ENCODE assay signal across 1 cellular context in the genomic region with DNA sequence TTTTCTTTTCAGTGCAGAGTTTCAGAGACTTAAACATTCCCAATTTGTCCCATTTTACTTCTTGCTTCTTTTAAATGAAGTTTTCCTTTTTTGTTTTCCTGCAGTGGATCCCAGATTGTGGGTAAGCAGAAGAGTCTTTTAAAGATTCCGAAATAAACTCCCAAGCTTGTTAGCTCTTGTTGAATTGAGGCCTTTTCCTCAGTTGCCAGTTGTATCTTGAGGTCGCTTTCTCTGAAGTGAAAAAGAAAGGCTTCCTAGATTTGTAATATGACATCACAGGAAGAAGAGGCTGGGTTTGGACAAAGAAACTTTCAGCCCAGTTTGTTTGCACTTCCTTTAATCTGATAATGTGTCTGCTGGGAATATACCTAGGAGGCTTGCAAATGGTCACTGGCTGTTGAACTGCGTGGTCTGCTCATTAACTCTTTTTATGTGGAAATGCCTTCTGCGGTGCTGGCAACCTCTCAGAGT.
TF ChIP-seq lines count a peak whose summit lies in the region.

A gene with protein sequence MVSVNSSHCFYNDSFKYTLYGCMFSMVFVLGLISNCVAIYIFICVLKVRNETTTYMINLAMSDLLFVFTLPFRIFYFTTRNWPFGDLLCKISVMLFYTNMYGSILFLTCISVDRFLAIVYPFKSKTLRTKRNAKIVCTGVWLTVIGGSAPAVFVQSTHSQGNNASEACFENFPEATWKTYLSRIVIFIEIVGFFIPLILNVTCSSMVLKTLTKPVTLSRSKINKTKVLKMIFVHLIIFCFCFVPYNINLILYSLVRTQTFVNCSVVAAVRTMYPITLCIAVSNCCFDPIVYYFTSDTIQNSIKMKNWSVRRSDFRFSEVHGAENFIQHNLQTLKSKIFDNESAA (minus strand): TSS at position 233 of the 471 bp plus-strand sequence. CDS start 690 bp downstream, outside the sequence.

TF ChIP-seq in HepG2, 621 proteins besides CTCF, POLR2A, EP300 and RAD21 (continued from another document and continues in another):
- no peak for TF ChIP-seq CENPX (CRISPR knock-in tag; IDR thresholded peaks at IDR 0.05)
- peak; percentile 41; the same call in 1 of the 2 replicates for TF ChIP-seq ZNF205 (CRISPR knock-in tag; IDR thresholded peaks at IDR 0.05)
- TF ChIP-seq, protein P1, sequence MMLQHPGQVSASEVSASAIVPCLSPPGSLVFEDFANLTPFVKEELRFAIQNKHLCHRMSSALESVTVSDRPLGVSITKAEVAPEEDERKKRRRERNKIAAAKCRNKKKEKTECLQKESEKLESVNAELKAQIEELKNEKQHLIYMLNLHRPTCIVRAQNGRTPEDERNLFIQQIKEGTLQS (CRISPR knock-in tag; IDR thresholded peaks at IDR 0.05): 0 out of 2 replicates have a peak, but pooled peaks have one; percentile 26
- TF ChIP-seq ESRRA (CRISPR knock-in tag; IDR thresholded peaks at IDR 0.05; ENCODE audit: low read depth): no peak
- peak; percentile 49; the same call in 1 of the 2 replicates for TF ChIP-seq SIX1 (CRISPR knock-in tag; IDR thresholded peaks at IDR 0.05; ENCODE audit: borderline replicate concordance)
- TF ChIP-seq ZNF446 (CRISPR knock-in tag; IDR thresholded peaks at IDR 0.05): no peak
- TF ChIP-seq CBFB (CRISPR knock-in tag; IDR thresholded peaks at IDR 0.05): no peak
- TF ChIP-seq, protein P2, sequence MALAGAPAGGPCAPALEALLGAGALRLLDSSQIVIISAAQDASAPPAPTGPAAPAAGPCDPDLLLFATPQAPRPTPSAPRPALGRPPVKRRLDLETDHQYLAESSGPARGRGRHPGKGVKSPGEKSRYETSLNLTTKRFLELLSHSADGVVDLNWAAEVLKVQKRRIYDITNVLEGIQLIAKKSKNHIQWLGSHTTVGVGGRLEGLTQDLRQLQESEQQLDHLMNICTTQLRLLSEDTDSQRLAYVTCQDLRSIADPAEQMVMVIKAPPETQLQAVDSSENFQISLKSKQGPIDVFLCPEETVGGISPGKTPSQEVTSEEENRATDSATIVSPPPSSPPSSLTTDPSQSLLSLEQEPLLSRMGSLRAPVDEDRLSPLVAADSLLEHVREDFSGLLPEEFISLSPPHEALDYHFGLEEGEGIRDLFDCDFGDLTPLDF (CRISPR knock-in tag; IDR thresholded peaks at IDR 0.05): no peak
- TF ChIP-seq ZFAT (CRISPR knock-in tag; conservative IDR thresholded peaks at IDR 0.05): no peak
- TF ChIP-seq SKI (IDR thresholded peaks at IDR 0.05; ENCODE audit: partially characterized antibody): no peak
- TF ChIP-seq ZMYM2 (CRISPR knock-in tag; IDR thresholded peaks at IDR 0.05): no peak
- TF ChIP-seq, protein P3, sequence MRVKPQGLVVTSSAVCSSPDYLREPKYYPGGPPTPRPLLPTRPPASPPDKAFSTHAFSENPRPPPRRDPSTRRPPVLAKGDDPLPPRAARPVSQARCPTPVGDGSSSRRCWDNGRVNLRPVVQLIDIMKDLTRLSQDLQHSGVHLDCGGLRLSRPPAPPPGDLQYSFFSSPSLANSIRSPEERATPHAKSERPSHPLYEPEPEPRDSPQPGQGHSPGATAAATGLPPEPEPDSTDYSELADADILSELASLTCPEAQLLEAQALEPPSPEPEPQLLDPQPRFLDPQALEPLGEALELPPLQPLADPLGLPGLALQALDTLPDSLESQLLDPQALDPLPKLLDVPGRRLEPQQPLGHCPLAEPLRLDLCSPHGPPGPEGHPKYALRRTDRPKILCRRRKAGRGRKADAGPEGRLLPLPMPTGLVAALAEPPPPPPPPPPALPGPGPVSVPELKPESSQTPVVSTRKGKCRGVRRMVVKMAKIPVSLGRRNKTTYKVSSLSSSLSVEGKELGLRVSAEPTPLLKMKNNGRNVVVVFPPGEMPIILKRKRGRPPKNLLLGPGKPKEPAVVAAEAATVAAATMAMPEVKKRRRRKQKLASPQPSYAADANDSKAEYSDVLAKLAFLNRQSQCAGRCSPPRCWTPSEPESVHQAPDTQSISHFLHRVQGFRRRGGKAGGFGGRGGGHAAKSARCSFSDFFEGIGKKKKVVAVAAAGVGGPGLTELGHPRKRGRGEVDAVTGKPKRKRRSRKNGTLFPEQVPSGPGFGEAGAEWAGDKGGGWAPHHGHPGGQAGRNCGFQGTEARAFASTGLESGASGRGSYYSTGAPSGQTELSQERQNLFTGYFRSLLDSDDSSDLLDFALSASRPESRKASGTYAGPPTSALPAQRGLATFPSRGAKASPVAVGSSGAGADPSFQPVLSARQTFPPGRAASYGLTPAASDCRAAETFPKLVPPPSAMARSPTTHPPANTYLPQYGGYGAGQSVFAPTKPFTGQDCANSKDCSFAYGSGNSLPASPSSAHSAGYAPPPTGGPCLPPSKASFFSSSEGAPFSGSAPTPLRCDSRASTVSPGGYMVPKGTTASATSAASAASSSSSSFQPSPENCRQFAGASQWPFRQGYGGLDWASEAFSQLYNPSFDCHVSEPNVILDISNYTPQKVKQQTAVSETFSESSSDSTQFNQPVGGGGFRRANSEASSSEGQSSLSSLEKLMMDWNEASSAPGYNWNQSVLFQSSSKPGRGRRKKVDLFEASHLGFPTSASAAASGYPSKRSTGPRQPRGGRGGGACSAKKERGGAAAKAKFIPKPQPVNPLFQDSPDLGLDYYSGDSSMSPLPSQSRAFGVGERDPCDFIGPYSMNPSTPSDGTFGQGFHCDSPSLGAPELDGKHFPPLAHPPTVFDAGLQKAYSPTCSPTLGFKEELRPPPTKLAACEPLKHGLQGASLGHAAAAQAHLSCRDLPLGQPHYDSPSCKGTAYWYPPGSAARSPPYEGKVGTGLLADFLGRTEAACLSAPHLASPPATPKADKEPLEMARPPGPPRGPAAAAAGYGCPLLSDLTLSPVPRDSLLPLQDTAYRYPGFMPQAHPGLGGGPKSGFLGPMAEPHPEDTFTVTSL (CRISPR knock-in tag; IDR thresholded peaks at IDR 0.05; ENCODE audit: borderline replicate concordance): peak; percentile 70; the same call in 1 of the 2 replicates
- TF ChIP-seq, protein P4, sequence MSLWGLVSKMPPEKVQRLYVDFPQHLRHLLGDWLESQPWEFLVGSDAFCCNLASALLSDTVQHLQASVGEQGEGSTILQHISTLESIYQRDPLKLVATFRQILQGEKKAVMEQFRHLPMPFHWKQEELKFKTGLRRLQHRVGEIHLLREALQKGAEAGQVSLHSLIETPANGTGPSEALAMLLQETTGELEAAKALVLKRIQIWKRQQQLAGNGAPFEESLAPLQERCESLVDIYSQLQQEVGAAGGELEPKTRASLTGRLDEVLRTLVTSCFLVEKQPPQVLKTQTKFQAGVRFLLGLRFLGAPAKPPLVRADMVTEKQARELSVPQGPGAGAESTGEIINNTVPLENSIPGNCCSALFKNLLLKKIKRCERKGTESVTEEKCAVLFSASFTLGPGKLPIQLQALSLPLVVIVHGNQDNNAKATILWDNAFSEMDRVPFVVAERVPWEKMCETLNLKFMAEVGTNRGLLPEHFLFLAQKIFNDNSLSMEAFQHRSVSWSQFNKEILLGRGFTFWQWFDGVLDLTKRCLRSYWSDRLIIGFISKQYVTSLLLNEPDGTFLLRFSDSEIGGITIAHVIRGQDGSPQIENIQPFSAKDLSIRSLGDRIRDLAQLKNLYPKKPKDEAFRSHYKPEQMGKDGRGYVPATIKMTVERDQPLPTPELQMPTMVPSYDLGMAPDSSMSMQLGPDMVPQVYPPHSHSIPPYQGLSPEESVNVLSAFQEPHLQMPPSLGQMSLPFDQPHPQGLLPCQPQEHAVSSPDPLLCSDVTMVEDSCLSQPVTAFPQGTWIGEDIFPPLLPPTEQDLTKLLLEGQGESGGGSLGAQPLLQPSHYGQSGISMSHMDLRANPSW (CRISPR knock-in tag; IDR thresholded peaks at IDR 0.05; ENCODE audit: borderline replicate concordance): no peak
- no peak for TF ChIP-seq ETV6 (CRISPR knock-in tag; conservative IDR thresholded peaks at IDR 0.05)
- TF ChIP-seq ZNF251 (CRISPR knock-in tag; IDR thresholded peaks at IDR 0.05): no peak
- TF ChIP-seq KDM5A (IDR thresholded peaks at IDR 0.05; ENCODE audit: borderline replicate concordance, low read length): no peak; the same call in 1 of the 2 replicates
- TF ChIP-seq MBD4 (IDR thresholded peaks at IDR 0.05; ENCODE audit: borderline replicate concordance, low read length): no peak
- TF ChIP-seq KLF15 (CRISPR knock-in tag; IDR thresholded peaks at IDR 0.05; ENCODE audit: borderline replicate concordance): no peak
- TF ChIP-seq, protein P5, sequence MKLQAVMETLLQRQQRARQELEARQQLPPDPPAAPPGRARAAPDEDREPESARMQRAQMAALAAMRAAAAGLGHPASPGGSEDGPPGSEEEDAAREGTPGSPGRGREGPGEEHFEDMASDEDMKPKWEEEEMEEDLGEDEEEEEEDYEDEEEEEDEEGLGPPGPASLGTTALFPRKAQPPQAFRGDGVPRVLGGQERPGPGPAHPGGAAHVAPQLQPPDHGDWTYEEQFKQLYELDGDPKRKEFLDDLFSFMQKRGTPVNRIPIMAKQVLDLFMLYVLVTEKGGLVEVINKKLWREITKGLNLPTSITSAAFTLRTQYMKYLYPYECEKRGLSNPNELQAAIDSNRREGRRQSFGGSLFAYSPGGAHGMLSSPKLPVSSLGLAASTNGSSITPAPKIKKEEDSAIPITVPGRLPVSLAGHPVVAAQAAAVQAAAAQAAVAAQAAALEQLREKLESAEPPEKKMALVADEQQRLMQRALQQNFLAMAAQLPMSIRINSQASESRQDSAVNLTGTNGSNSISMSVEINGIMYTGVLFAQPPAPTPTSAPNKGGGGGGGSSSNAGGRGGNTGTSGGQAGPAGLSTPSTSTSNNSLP (IDR thresholded peaks at IDR 0.05; ENCODE audit: low read depth, low read length): peak; percentile 84; the same call in 1 of the 2 replicates
- 0 out of 2 replicates have a peak, but pooled peaks have one; percentile 37 for TF ChIP-seq FOSL2 (CRISPR knock-in tag; IDR thresholded peaks at IDR 0.05)
- peak; percentile 83 for TF ChIP-seq TCF7 (IDR thresholded peaks at IDR 0.05; ENCODE audit: low read depth)
- no peak for TF ChIP-seq ZNF737 (CRISPR knock-in tag; IDR thresholded peaks at IDR 0.05; ENCODE audit: borderline replicate concordance)
- TF ChIP-seq, protein P6, sequence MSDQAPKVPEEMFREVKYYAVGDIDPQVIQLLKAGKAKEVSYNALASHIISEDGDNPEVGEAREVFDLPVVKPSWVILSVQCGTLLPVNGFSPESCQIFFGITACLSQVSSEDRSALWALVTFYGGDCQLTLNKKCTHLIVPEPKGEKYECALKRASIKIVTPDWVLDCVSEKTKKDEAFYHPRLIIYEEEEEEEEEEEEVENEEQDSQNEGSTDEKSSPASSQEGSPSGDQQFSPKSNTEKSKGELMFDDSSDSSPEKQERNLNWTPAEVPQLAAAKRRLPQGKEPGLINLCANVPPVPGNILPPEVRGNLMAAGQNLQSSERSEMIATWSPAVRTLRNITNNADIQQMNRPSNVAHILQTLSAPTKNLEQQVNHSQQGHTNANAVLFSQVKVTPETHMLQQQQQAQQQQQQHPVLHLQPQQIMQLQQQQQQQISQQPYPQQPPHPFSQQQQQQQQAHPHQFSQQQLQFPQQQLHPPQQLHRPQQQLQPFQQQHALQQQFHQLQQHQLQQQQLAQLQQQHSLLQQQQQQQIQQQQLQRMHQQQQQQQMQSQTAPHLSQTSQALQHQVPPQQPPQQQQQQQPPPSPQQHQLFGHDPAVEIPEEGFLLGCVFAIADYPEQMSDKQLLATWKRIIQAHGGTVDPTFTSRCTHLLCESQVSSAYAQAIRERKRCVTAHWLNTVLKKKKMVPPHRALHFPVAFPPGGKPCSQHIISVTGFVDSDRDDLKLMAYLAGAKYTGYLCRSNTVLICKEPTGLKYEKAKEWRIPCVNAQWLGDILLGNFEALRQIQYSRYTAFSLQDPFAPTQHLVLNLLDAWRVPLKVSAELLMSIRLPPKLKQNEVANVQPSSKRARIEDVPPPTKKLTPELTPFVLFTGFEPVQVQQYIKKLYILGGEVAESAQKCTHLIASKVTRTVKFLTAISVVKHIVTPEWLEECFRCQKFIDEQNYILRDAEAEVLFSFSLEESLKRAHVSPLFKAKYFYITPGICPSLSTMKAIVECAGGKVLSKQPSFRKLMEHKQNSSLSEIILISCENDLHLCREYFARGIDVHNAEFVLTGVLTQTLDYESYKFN (CRISPR knock-in tag; conservative IDR thresholded peaks at IDR 0.05): peak; percentile 69
- TF ChIP-seq CENPT (CRISPR knock-in tag; IDR thresholded peaks at IDR 0.05; ENCODE audit: low read depth): no peak
- TF ChIP-seq ZNF644 (CRISPR knock-in tag; IDR thresholded peaks at IDR 0.05; ENCODE audit: low read depth): peak; percentile 54; the same call in 1 of the 2 replicates
- 0 out of 2 replicates have a peak, but pooled peaks have one; percentile 34 for TF ChIP-seq RFXAP (CRISPR knock-in tag; IDR thresholded peaks at IDR 0.05; ENCODE audit: borderline replicate concordance)
- TF ChIP-seq ZNF788 (CRISPR knock-in tag; IDR thresholded peaks at IDR 0.05; ENCODE audit: borderline replicate concordance): no peak
- no peak for TF ChIP-seq MTF1 (CRISPR knock-in tag; IDR thresholded peaks at IDR 0.05)
- peak; percentile 90 for TF ChIP-seq ELF3 (CRISPR knock-in tag; IDR thresholded peaks at IDR 0.05)
- TF ChIP-seq XBP1 (CRISPR knock-in tag; IDR thresholded peaks at IDR 0.05): no peak
- TF ChIP-seq RCOR2 (CRISPR knock-in tag; IDR thresholded peaks at IDR 0.05): no peak
- TF ChIP-seq HNRNPL (IDR thresholded peaks at IDR 0.05; ENCODE audit: low read depth, low read length): no peak
- TF ChIP-seq ZNF510 (CRISPR knock-in tag; IDR thresholded peaks at IDR 0.05; ENCODE audit: low read depth): no peak
- no peak for TF ChIP-seq NRL (CRISPR knock-in tag; IDR thresholded peaks at IDR 0.05; ENCODE audit: borderline replicate concordance)
- TF ChIP-seq ZNF496 (CRISPR knock-in tag; IDR thresholded peaks at IDR 0.05; ENCODE audit: insufficient replicate concordance): no peak
- TF ChIP-seq THAP11 (CRISPR knock-in tag; IDR thresholded peaks at IDR 0.05): peak; percentile 62
- TF ChIP-seq, protein P7, sequence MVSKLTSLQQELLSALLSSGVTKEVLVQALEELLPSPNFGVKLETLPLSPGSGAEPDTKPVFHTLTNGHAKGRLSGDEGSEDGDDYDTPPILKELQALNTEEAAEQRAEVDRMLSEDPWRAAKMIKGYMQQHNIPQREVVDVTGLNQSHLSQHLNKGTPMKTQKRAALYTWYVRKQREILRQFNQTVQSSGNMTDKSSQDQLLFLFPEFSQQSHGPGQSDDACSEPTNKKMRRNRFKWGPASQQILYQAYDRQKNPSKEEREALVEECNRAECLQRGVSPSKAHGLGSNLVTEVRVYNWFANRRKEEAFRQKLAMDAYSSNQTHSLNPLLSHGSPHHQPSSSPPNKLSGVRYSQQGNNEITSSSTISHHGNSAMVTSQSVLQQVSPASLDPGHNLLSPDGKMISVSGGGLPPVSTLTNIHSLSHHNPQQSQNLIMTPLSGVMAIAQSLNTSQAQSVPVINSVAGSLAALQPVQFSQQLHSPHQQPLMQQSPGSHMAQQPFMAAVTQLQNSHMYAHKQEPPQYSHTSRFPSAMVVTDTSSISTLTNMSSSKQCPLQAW (CRISPR knock-in tag; IDR thresholded peaks at IDR 0.05): no peak
- TF ChIP-seq, protein P8, sequence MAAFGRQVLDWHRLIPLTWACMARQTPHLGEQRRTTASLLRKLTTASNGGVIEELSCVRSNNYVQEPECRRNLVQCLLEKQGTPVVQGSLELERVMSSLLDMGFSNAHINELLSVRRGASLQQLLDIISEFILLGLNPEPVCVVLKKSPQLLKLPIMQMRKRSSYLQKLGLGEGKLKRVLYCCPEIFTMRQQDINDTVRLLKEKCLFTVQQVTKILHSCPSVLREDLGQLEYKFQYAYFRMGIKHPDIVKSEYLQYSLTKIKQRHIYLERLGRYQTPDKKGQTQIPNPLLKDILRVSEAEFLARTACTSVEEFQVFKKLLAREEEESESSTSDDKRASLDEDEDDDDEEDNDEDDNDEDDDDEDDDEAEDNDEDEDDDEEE (CRISPR knock-in tag; IDR thresholded peaks at IDR 0.05): no peak
- no peak for TF ChIP-seq NFIB (CRISPR knock-in tag; IDR thresholded peaks at IDR 0.05; ENCODE audit: borderline replicate concordance)
- TF ChIP-seq ZNF232 (CRISPR knock-in tag; IDR thresholded peaks at IDR 0.05; ENCODE audit: borderline replicate concordance): no peak; the same call in 1 of the 2 replicates
- peak; percentile 72; the same call in 1 of the 2 replicates for TF ChIP-seq ATF1 (CRISPR knock-in tag; IDR thresholded peaks at IDR 0.05)
- peak; percentile 90 for TF ChIP-seq ISL2 (CRISPR knock-in tag; IDR thresholded peaks at IDR 0.05)
- TF ChIP-seq FOSL1 (CRISPR knock-in tag; IDR thresholded peaks at IDR 0.05; ENCODE audit: borderline replicate concordance): no peak
